Comparison of ENCODE assay signal across 15 cellular contexts in the genomic region with DNA sequence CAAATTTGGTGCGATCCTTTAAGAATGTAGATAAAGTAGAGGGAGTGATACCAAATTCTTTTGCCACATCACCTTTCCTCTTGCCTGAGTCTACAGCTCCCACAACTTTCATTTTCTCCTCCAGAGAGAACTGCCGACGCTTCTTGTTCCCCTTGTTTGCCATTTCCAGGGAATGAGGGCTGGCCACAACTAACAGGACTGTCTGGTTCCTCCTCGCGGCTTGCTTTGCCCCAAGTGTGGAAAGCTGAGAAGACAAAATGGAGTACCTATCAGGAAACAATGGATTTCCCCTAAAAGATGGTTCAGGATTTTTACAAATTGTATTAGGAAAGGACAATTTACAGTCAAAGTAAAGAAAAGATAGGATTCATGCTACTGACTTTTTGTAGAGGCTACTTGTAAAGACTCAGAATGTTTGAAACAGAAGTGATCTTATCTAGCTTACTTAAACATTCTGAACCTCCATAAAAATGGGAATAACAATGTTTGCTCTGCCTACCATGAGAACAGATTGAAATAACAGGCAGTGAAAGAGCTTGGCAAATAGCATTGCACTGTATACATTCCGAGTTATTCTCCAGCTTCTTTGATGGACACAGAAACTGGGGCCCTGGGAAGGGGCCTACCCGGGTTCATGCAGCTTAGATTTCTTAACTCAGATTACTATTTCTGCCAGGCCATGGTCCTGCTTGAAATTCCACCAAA. TPM values are rescaled to one million over a fixed set of nuclear protein-coding genes. Genes with fewer than 3 reads are reported as not detected.
"Had no signal": no experiment of that assay in that cellular context is flagged by ENCODE, and none has a peak within 500 bp of the region (broad histone marks: within the 10 kb centered on the region; RNA-seq: fewer than 3 reads in every experiment).

No MANE protein-coding gene starts in this region.

- H3K9me3 ChIP-seq: esophagus muscularis mucosa, sigmoid colon, testis, uterus had no signal

- H3K36me3 ChIP-seq: uterus had no signal

- H3K27me3 ChIP-seq: esophagus muscularis mucosa, sigmoid colon, testis, uterus had no signal

- H3K27ac ChIP-seq: esophagus muscularis mucosa, sigmoid colon, testis, uterus had no signal

- DNase-seq: activated CD4-positive, alpha-beta T cell treated with anti-CD3 and anti-CD28 coated beads, Interleukin-2, amount 50 U/mL, for 48 hours; activated CD4-positive, CD25-positive, alpha-beta regulatory T cell treated with anti-CD3 and anti-CD28 coated beads, Interleukin-2, amount 50 U/mL, for 72 hours; activated effector memory CD4-positive, alpha-beta T cell treated with anti-CD3 and anti-CD28 coated beads, Interleukin-2, amount 50 U/mL, for 16 hours; activated naive CD8-positive, alpha-beta T cell treated with anti-CD3 and anti-CD28 coated beads, Interleukin-2, amount 10 ng/mL, durations not matched to agents 7 days and 5 days; activated T-cell treated with anti-CD3 and anti-CD28 coated beads, Interleukin-2, amount 50 U/mL, for 4 hours; immature natural killer cell; sigmoid colon; stimulated activated CD4-positive, alpha-beta T cell treated with anti-CD3 and anti-CD28 coated beads, Interleukin-2, amount 100 ng/mL, for 24 hours; stimulated activated naive CD4-positive, alpha-beta T cell; testis; uterus had no signal

- H3K4me3 ChIP-seq: esophagus muscularis mucosa, sigmoid colon, testis, uterus had no signal

- H3K4me1 ChIP-seq: uterus had no signal

RNA-seq across cellular contexts. Expression of a gene that starts 51.7 kb away (rescaled TPM):
- total RNA-seq: activated naive CD8-positive, alpha-beta T cell treated with anti-CD3 and anti-CD28 coated beads, Interleukin-2, amount 10 ng/mL, durations not matched to agents 7 days and 5 days; activated T-cell treated with anti-CD3 and anti-CD28 coated beads, Interleukin-2, amount 50 U/mL, for 4 hours; esophagus muscularis mucosa; mucosa of gallbladder; natural killer cell treated with Interleukin-12 subunit alpha and Interleukin-12 subunit beta and Interleukin-15 and Interleukin-18, amount 100 ng/mL, for 72 hours; omental fat pad; sigmoid colon had no signal
- polyA plus RNA-seq: immature natural killer cell had no signal
